In genomic region chr14:73569185-73569957, GRCh38 we compare ENCODE assay signal across 8 cellular contexts. TPM values are rescaled to one million over a fixed set of nuclear protein-coding genes. Genes with fewer than 3 reads are reported as not detected.
DNase-seq lines count a peak whose midpoint lies in the region; ATAC-seq and TF ChIP-seq lines count a peak whose summit lies in the region.

Gene ACOT2, plus strand, starts transcription at chr14:73569213. Its CDS starts 28 bp downstream, at chr14:73569241.

- ATAC-seq in HG03469 (IDR thresholded peaks at IDR 0.05; ENCODE audit: unreplicated experiment) (peak; percentile 37), left lobe of liver (peak; percentile 81)

- peak; percentile 62 for TF ChIP-seq POLR2A in GM19099 (IDR thresholded peaks at IDR 0.05; ENCODE audit: extremely low read depth, insufficient read length, low read depth)

- DNase-seq in AML-193 (lab: John Stamatoyannopoulos, UW): peak; percentile 78 to 87
- peak; percentile 41 for DNase-seq in NCI-H748 treated with DMSO at 0.1 percent for 48 hours (lab: John Stamatoyannopoulos, UW)
- DNase-seq in activated CD4-positive, alpha-beta T cell treated with anti-CD3 and anti-CD28 coated beads, Interleukin-2, amount 50 U/mL, for 48 hours: peak; percentile 81 to 86
- DNase-seq in dermis blood vessel endothelial cell: peak; percentile 92
- peak; percentile 95 for DNase-seq in left lobe of liver (ENCODE audit: low spot score)
- DNase-seq in stimulated activated CD4-positive, alpha-beta T cell treated with anti-CD3 and anti-CD28 coated beads, Interleukin-1b, Interleukin-23, amount 100 ng/mL, for 4 hours (ENCODE audit: low read depth in 2 of 2): peak; percentile 81 to 86

RNA-seq across cellular contexts. Expression of gene ACOT2, which starts in this region (rescaled TPM):
- total RNA-seq in dermis blood vessel endothelial cell: 22.5 and 25.6 TPM in 2 replicates
- 141 TPM for total RNA-seq in left lobe of liver

Comparison
In these comparisons a context has a peak if more than half of its experiments do, and no peak if none do; other contexts are left out.
1. Peak in every context shown above with its lines: DNase-seq and ATAC-seq.
2. DNase-seq: peak in every context shown above with its lines; median percentile 95 in left lobe of liver; 92 in dermis blood vessel endothelial cell; 84 in activated CD4-positive, alpha-beta T cell treated with anti-CD3 and anti-CD28 coated beads, Interleukin-2, amount 50 U/mL, for 48 hours; 84 in stimulated activated CD4-positive, alpha-beta T cell treated with anti-CD3 and anti-CD28 coated beads, Interleukin-1b, Interleukin-23, amount 100 ng/mL, for 4 hours; 82 in AML-193; 41 in NCI-H748 treated with DMSO at 0.1 percent for 48 hours.